In the genomic region with DNA sequence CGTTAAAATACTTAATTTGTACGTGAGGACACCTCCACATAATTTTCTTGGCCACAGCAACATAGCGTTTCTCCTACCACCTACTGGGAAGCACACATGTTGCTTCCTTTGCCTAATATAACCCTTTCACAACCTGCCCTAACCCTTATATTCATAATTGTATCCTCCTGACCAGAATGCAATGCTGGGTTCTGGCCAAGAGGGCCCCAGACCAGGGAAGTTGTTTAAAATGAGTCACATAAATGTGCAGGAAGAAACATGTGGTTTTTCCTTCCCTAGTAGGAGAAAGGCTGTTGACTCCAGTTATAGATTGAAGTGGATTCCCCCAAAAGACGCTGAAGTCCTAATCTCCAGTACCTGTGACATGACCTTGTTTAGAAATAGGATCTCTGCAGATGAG, we compare ENCODE assay signal across 13 cellular contexts.
DNase-seq lines count a peak whose midpoint lies in the region; ATAC-seq and TF ChIP-seq lines count a peak whose summit lies in the region.
"Had no signal": no experiment of that assay in that cellular context is flagged by ENCODE, and none has a peak within 500 bp of the region (broad histone marks: within the 10 kb centered on the region; RNA-seq: fewer than 3 reads in every experiment).

No MANE protein-coding gene starts in this region.

- CTCF ChIA-PET in CD4-positive, alpha-beta T cell (lab: Charles Lee): no interaction called here

- peaks cover 7% of the 10 kb centered on the region for H3K4me1 Mint-ChIP-seq in osteocyte (ENCODE audit: unreplicated experiment)
- no peaks in the 10 kb centered on the region for H3K4me1 Mint-ChIP-seq in CD4-positive, alpha-beta T cell (ENCODE audit: low read depth)
- H3K4me1 Mint-ChIP-seq in T-helper 2 cell treated with Interferon-gamma antibody and Interleukin-4, amounts not matched to agents 5 μg/mL and 100 μg/mL, for 36 hours (ENCODE audit: low read depth): no peaks in the 10 kb centered on the region

- POLR2A ChIA-PET in CD4-positive, alpha-beta T cell (lab: Charles Lee): no interaction called here

- TF ChIP-seq CTCF in osteocyte (IDR thresholded peaks at IDR 0.05): no peak
- TF ChIP-seq CTCF in CD4-positive, alpha-beta T cell (IDR thresholded peaks at IDR 0.05): no peak

- H3K36me3 Mint-ChIP-seq in osteocyte (ENCODE audit: unreplicated experiment): no peaks in the 10 kb centered on the region
- no peaks in the 10 kb centered on the region for H3K36me3 Mint-ChIP-seq in CD4-positive, alpha-beta T cell (ENCODE audit: low read depth)
- no peaks in the 10 kb centered on the region for H3K36me3 Mint-ChIP-seq in T-helper 2 cell treated with Interferon-gamma antibody and Interleukin-4, amounts not matched to agents 5 μg/mL and 100 μg/mL, for 36 hours (ENCODE audit: low read depth)

- H3K27ac ChIP-seq in CD4-positive, alpha-beta T cell (ENCODE audit: low read depth, low read length): no peak overlapping the region
- H3K27ac ChIP-seq: skin epidermis, VCaP had no signal

- ATAC-seq in CD4-positive, alpha-beta T cell (ENCODE audit: poor library complexity): no peak

- no peak overlapping the region for H3K4me3 Mint-ChIP-seq in osteocyte (ENCODE audit: unreplicated experiment)
- no peak overlapping the region for H3K4me3 Mint-ChIP-seq in CD4-positive, alpha-beta T cell
- H3K4me3 Mint-ChIP-seq in T-helper 2 cell treated with Interferon-gamma antibody and Interleukin-4, amounts not matched to agents 5 μg/mL and 100 μg/mL, for 36 hours: no peak overlapping the region

- H3K27ac Mint-ChIP-seq in osteocyte (ENCODE audit: unreplicated experiment): peak overlapping the region; percentile 28
- H3K27ac Mint-ChIP-seq in CD4-positive, alpha-beta T cell: no peak overlapping the region
- H3K27ac Mint-ChIP-seq in T-helper 2 cell treated with Interferon-gamma antibody and Interleukin-4, amounts not matched to agents 5 μg/mL and 100 μg/mL, for 36 hours: no peak overlapping the region

- DNase-seq in GM04503 (ENCODE audit: low read depth): peak; percentile 35
- DNase-seq in NCI-H69 (lab: John Stamatoyannopoulos, UW): peak; percentile 42
- peak; percentile 38 for DNase-seq in dedifferentiated amniotic fluid mesenchymal stem cell (ENCODE audit: extremely low spot score)
- no peak for DNase-seq in osteocyte (ENCODE audit: extremely low spot score, unreplicated experiment)
- DNase-seq in CD4-positive, alpha-beta T cell: no peak
- DNase-seq in cortex of kidney (lab: John Stamatoyannopoulos, UW): no peak
- DNase-seq in T-helper 2 cell treated with Interferon-gamma antibody and Interleukin-4, amounts not matched to agents 5 μg/mL and 100 μg/mL, for 36 hours (ENCODE audit: low spot score): no peak
- no peak for DNase-seq in DMS114 treated with DMSO at 0.1 percent for 48 hours (lab: John Stamatoyannopoulos, UW; ENCODE audit: unreplicated experiment)
- DNase-seq: heart left ventricle; NCI-H1436; stimulated activated CD8-positive, alpha-beta memory T cell treated with anti-CD3 and anti-CD28 coated beads, Interleukin-4, amount 100 ng/mL, for 48 hours had no signal

- intact Hi-C loops in CD4-positive, alpha-beta T cell (cut with DNase I, micrococcal nuclease): no loop called here

- H3K9me3 ChIP-seq in CD4-positive, alpha-beta T cell (ENCODE audit: control insufficient read depth, low read length): no peaks in the 10 kb centered on the region
- H3K9me3 ChIP-seq: heart left ventricle had no signal

- no peaks in the 10 kb centered on the region for H3K27me3 Mint-ChIP-seq in osteocyte (ENCODE audit: unreplicated experiment)
- H3K27me3 Mint-ChIP-seq in CD4-positive, alpha-beta T cell: no peaks in the 10 kb centered on the region
- no peaks in the 10 kb centered on the region for H3K27me3 Mint-ChIP-seq in T-helper 2 cell treated with Interferon-gamma antibody and Interleukin-4, amounts not matched to agents 5 μg/mL and 100 μg/mL, for 36 hours (ENCODE audit: low read depth)

- no peaks in the 10 kb centered on the region for H3K27me3 ChIP-seq in CD4-positive, alpha-beta T cell (ENCODE audit: control insufficient read depth, insufficient read depth, low read length)
- H3K27me3 ChIP-seq: heart left ventricle had no signal

- H3K9me3 Mint-ChIP-seq in osteocyte (ENCODE audit: unreplicated experiment): no peaks in the 10 kb centered on the region
- H3K9me3 Mint-ChIP-seq in CD4-positive, alpha-beta T cell: no peaks in the 10 kb centered on the region
- no peaks in the 10 kb centered on the region for H3K9me3 Mint-ChIP-seq in T-helper 2 cell treated with Interferon-gamma antibody and Interleukin-4, amounts not matched to agents 5 μg/mL and 100 μg/mL, for 36 hours

Comparison
In these comparisons a context has a peak if more than half of its experiments do, and no peak if none do; other contexts are left out.
1. DNase-seq: peak in GM04503 (single experiment), NCI-H69 (single experiment) and dedifferentiated amniotic fluid mesenchymal stem cell (single experiment); none in osteocyte (single experiment), CD4-positive, alpha-beta T cell (0 of 10), cortex of kidney (single experiment), T-helper 2 cell treated with Interferon-gamma antibody and Interleukin-4, amounts not matched to agents 5 μg/mL and 100 μg/mL, for 36 hours (single experiment) and DMS114 treated with DMSO at 0.1 percent for 48 hours (single experiment).